14 cellular contexts compared by ENCODE assay signal in the genomic region with DNA sequence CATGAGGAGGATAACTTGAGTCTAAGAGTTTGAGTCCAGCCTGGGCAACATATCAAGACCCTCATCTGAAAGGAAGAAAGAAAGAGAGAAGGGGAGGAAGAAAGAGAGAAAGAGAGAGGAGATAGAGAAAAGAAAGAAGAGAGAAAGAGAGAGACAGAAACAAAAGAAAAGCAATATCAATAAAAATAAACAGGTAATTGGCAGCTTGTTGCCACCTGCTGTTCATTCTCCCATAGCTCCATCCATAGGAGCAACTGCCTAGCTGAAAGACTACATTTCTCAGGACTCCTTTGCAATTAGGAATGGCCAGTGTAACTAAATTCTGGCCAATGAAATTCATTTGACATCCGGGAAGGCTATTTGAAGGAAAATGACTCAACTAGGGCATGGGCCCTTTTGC.
"Had no signal": no experiment of that assay in that cellular context is flagged by ENCODE, and none has a peak within 500 bp of the region (broad histone marks: within the 10 kb centered on the region; RNA-seq: fewer than 3 reads in every experiment).

No MANE protein-coding gene starts in this region.

- H3K4me3 ChIP-seq: dorsolateral prefrontal cortex, esophagus squamous epithelium, lung, tibial artery had no signal

- ATAC-seq: left colon had no signal

- H3K27ac ChIP-seq: dorsolateral prefrontal cortex, esophagus squamous epithelium, neutrophil, tibial artery had no signal

- H3K27ac Mint-ChIP-seq: activated CD4-positive, alpha-beta T cell treated with anti-CD3 and anti-CD28 coated beads, Interleukin-2, amount 10 ng/mL, durations not matched to agents 24 days and 14 days; naive B cell had no signal

- DNase-seq: activated CD4-positive, alpha-beta T cell treated with anti-CD3 and anti-CD28 coated beads, Interleukin-2, amount 10 ng/mL, durations not matched to agents 24 days and 14 days; activated gamma-delta T cell treated with Interleukin-2 at 50 U/mL for 16 hours; dorsolateral prefrontal cortex; esophagus squamous epithelium; foreskin melanocyte; head of caudate nucleus; left colon; midbrain; naive B cell; small intestine; T-helper 9 cell; tibial artery had no signal

- FAIRE-seq: small intestine had no signal

- H3K36me3 Mint-ChIP-seq: naive B cell had no signal

- H3K9me3 ChIP-seq: esophagus squamous epithelium, neutrophil, tibial artery had no signal

- H3K4me3 Mint-ChIP-seq: activated CD4-positive, alpha-beta T cell treated with anti-CD3 and anti-CD28 coated beads, Interleukin-2, amount 10 ng/mL, durations not matched to agents 24 days and 14 days; naive B cell had no signal

- H3K27me3 ChIP-seq: esophagus squamous epithelium, tibial artery had no signal

- H3K36me3 ChIP-seq: esophagus squamous epithelium, neutrophil, tibial artery had no signal

- H3K27me3 Mint-ChIP-seq: activated CD4-positive, alpha-beta T cell treated with anti-CD3 and anti-CD28 coated beads, Interleukin-2, amount 10 ng/mL, durations not matched to agents 24 days and 14 days had no signal
